21 cellular contexts compared by ENCODE assay signal in genomic region chr3:195548496-195548895, GRCh38. TPM values are rescaled to one million over a fixed set of nuclear protein-coding genes. Genes with fewer than 3 reads are reported as not detected.
DNase-seq lines count a peak whose midpoint lies in the region; ATAC-seq and TF ChIP-seq lines count a peak whose summit lies in the region.
"Had no signal": no experiment of that assay in that cellular context is flagged by ENCODE, and none has a peak within 500 bp of the region (broad histone marks: within the 10 kb centered on the region; RNA-seq: fewer than 3 reads in every experiment).

No MANE protein-coding gene starts in this region.

- H3K9me3 Mint-ChIP-seq in activated CD4-positive, alpha-beta T cell treated with anti-CD3 and anti-CD28 coated beads for 36 hours (ENCODE audit: low read depth), result no peaks in the 10 kb centered on the region
- no peaks in the 10 kb centered on the region for H3K9me3 Mint-ChIP-seq in activated naive CD8-positive, alpha-beta T cell treated with anti-CD3 and anti-CD28 coated beads, Interleukin-2, amount 50 U/mL, for 24 hours
- H3K9me3 Mint-ChIP-seq in natural killer cell, result no peaks in the 10 kb centered on the region

- peak overlapping the region; percentile 68 for H3K9ac ChIP-seq in HUES6 (ENCODE audit: low read length)

- no peak for DNase-seq in activated CD4-positive, alpha-beta T cell treated with anti-CD3 and anti-CD28 coated beads for 36 hours
- no peak for DNase-seq in activated CD4-positive, alpha-beta T cell treated with anti-CD3 and anti-CD28 coated beads, Interleukin-2, amount 50 U/mL, for 1 hour
- no peak for DNase-seq in activated naive CD8-positive, alpha-beta T cell treated with anti-CD3 and anti-CD28 coated beads, Interleukin-2, amount 50 U/mL, for 24 hours
- DNase-seq in natural killer cell (no peak), kidney tubule cell (ENCODE audit: low spot score) (no peak), left ventricle myocardium inferior (no peak), OCI-M1 (lab: John Stamatoyannopoulos, UW) (no peak)
- DNase-seq: 8988T, amniotic stem cell, foreskin melanocyte, GOT3, lower lobe of right lung, MG63, NCI-H1694 treated with DMSO at 0.1 percent for 48 hours, NCI-H524 treated with DMSO at 0.1 percent for 48 hours had no signal

- H3K27ac ChIP-seq in HUES6 (ENCODE audit: low read depth, low read length) (peak overlapping the region; percentile 60; the same call in 1 of the 2 replicates), left ventricle myocardium inferior (replicated peaks) (no peak overlapping the region)
- H3K27ac ChIP-seq: C4-2B, lower lobe of right lung, thoracic aorta had no signal

- H3K4me3 Mint-ChIP-seq in activated CD4-positive, alpha-beta T cell treated with anti-CD3 and anti-CD28 coated beads for 36 hours, result no peak overlapping the region
- no peak overlapping the region for H3K4me3 Mint-ChIP-seq in activated naive CD8-positive, alpha-beta T cell treated with anti-CD3 and anti-CD28 coated beads, Interleukin-2, amount 50 U/mL, for 24 hours
- peak overlapping the region; percentile 60 for H3K4me3 Mint-ChIP-seq in natural killer cell

- no peak for TF ChIP-seq CTCF in natural killer cell (IDR thresholded peaks at IDR 0.05)
- no peak for TF ChIP-seq CTCF in left ventricle myocardium inferior (IDR thresholded peaks at IDR 0.05; ENCODE audit: borderline replicate concordance)

- H3K36me3 ChIP-seq in HUES6 (ENCODE audit: control insufficient read depth, insufficient read depth, low read length) (no peaks in the 10 kb centered on the region), left ventricle myocardium inferior (no peaks in the 10 kb centered on the region)
- H3K36me3 ChIP-seq: lower lobe of right lung, MG63, thoracic aorta had no signal

- CTCF ChIA-PET in activated CD4-positive, alpha-beta T cell treated with anti-CD3 and anti-CD28 coated beads for 36 hours (lab: Charles Lee), result interaction anchor here (2.1 to 2.5 kb wide), 2 partner anchors 11 to 277 kb away, joined by 9 read pairs; partner anchors contain the start of gene XXYLT1

- ATAC-seq in activated CD4-positive, alpha-beta T cell treated with anti-CD3 and anti-CD28 coated beads for 36 hours, result peak; percentile 23
- ATAC-seq in activated naive CD8-positive, alpha-beta T cell treated with anti-CD3 and anti-CD28 coated beads, Interleukin-2, amount 50 U/mL, for 24 hours, result no peak
- no peak for ATAC-seq in natural killer cell
- ATAC-seq: lower lobe of right lung, Panc1 had no signal

- H3K4me1 Mint-ChIP-seq in activated CD4-positive, alpha-beta T cell treated with anti-CD3 and anti-CD28 coated beads for 36 hours, result peaks cover 91% of the 10 kb centered on the region
- peaks cover 94% of the 10 kb centered on the region for H3K4me1 Mint-ChIP-seq in activated naive CD8-positive, alpha-beta T cell treated with anti-CD3 and anti-CD28 coated beads, Interleukin-2, amount 50 U/mL, for 24 hours
- peaks cover 73 to 79% of the 10 kb centered on the region in 2 donors for H3K4me1 Mint-ChIP-seq in natural killer cell

- H3K4me1 ChIP-seq in HUES6 (ENCODE audit: control insufficient read depth, insufficient read depth, low read length), result peaks cover 55% of the 10 kb centered on the region
- peaks cover 52% of the 10 kb centered on the region for H3K4me1 ChIP-seq in left ventricle myocardium inferior

- H3K27me3 ChIP-seq in HUES6 (ENCODE audit: control insufficient read depth, insufficient read depth, low read length) (peaks cover 14% of the 10 kb centered on the region), left ventricle myocardium inferior (ENCODE audit: low read depth) (no peaks in the 10 kb centered on the region)
- H3K27me3 ChIP-seq: MG63 had no signal

- intact Hi-C loops in activated CD4-positive, alpha-beta T cell treated with anti-CD3 and anti-CD28 coated beads for 36 hours (cut with DNase I, micrococcal nuclease), result no loop called here
- intact Hi-C loops in natural killer cell (cut with micrococcal nuclease) (no loop called here), left ventricle myocardium inferior (cut with micrococcal nuclease) (no loop called here)

- H3K36me3 Mint-ChIP-seq in activated CD4-positive, alpha-beta T cell treated with anti-CD3 and anti-CD28 coated beads for 36 hours (ENCODE audit: low read depth), result no peaks in the 10 kb centered on the region
- no peaks in the 10 kb centered on the region for H3K36me3 Mint-ChIP-seq in activated naive CD8-positive, alpha-beta T cell treated with anti-CD3 and anti-CD28 coated beads, Interleukin-2, amount 50 U/mL, for 24 hours (ENCODE audit: low read depth)
- no peaks in the 10 kb centered on the region for H3K36me3 Mint-ChIP-seq in natural killer cell

- H3K9me3 ChIP-seq in HUES6 (ENCODE audit: control insufficient read depth, insufficient read depth, low read depth, low read length), result no peaks in the 10 kb centered on the region
- no peaks in the 10 kb centered on the region for H3K9me3 ChIP-seq in left ventricle myocardium inferior (replicated peaks)
- H3K9me3 ChIP-seq: lower lobe of right lung, MG63, thoracic aorta had no signal

- peak overlapping the region; percentile 71 for H3K27ac Mint-ChIP-seq in activated CD4-positive, alpha-beta T cell treated with anti-CD3 and anti-CD28 coated beads for 36 hours
- peak overlapping the region; percentile 28 for H3K27ac Mint-ChIP-seq in activated naive CD8-positive, alpha-beta T cell treated with anti-CD3 and anti-CD28 coated beads, Interleukin-2, amount 50 U/mL, for 24 hours
- peak overlapping the region; percentile 35 to 41 for H3K27ac Mint-ChIP-seq in natural killer cell

- POLR2A ChIA-PET in activated CD4-positive, alpha-beta T cell treated with anti-CD3 and anti-CD28 coated beads for 36 hours (lab: Charles Lee), result no interaction called here

- no peaks in the 10 kb centered on the region for H3K27me3 Mint-ChIP-seq in activated CD4-positive, alpha-beta T cell treated with anti-CD3 and anti-CD28 coated beads for 36 hours
- H3K27me3 Mint-ChIP-seq in activated naive CD8-positive, alpha-beta T cell treated with anti-CD3 and anti-CD28 coated beads, Interleukin-2, amount 50 U/mL, for 24 hours, result no peaks in the 10 kb centered on the region
- no peaks in the 10 kb centered on the region for H3K27me3 Mint-ChIP-seq in natural killer cell (ENCODE audit: low read depth in 2 of 2)

- H3K4me3 ChIP-seq in HUES6 (ENCODE audit: low read depth, low read length), result peak overlapping the region; percentile 21
- H3K4me3 ChIP-seq in left ventricle myocardium inferior, result no peak overlapping the region
- H3K4me3 ChIP-seq: lower lobe of right lung, MG63, thoracic aorta had no signal

RNA-seq across cellular contexts. Expression of gene PPP1R2, which starts 5.4 kb away (rescaled TPM):
- total RNA-seq in activated CD4-positive, alpha-beta T cell treated with anti-CD3 and anti-CD28 coated beads for 36 hours, result 100 to 1,000 TPM in 1 of 2 experiments, 10 to 100 TPM in 1; 77.0 to 134 TPM
- total RNA-seq in natural killer cell (10 to 100 TPM; 89.8 to 97.3 (median 89.9) TPM), left ventricle myocardium inferior (39.7 TPM)

RNA-seq across cellular contexts. Expression of gene APOD, which starts 35.2 kb away (rescaled TPM):
- total RNA-seq in activated CD4-positive, alpha-beta T cell treated with anti-CD3 and anti-CD28 coated beads for 36 hours, result not detected
- total RNA-seq in natural killer cell (not detected), left ventricle myocardium inferior (92.5 TPM)
- total RNA-seq: Daoy, HT1080 had no signal

Comparison
In these comparisons a context has a peak if more than half of its experiments do, and no peak if none do; other contexts are left out.
1. RNA of gene APOD, which starts 35.2 kb away (total RNA-seq): 92.5 TPM in left ventricle myocardium inferior (single experiment); not detected in activated CD4-positive, alpha-beta T cell treated with anti-CD3 and anti-CD28 coated beads for 36 hours and not detected in natural killer cell; every median in the first group is over 10 times any median in the second.
2. Peak in every context shown above with its lines, with median percentiles within 50 percentile points of each other: H3K27ac Mint-ChIP-seq.